In the genomic region with DNA sequence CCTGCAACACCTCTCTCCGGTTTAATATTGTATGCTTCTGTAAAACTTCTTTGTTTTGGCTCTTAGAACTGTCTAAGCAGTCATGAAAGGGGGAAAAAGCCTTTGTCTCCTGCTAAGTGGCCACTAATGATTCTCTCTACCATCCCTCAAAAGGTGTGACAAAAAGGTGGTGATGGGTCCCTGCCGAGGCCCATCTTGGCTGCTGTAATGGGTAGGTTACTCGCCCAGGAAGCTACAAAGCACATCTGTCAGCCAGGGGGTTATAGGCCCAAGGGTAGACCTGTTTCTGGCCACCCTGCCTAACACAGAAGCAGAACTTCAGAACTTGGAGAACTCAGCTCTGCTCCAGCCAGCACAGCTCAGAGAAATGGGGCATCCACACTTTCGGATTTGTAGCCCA, we compare ENCODE assay signal across 9 cellular contexts. TPM values are rescaled to one million over a fixed set of nuclear protein-coding genes. Genes with fewer than 3 reads are reported as not detected.
DNase-seq lines count a peak whose midpoint lies in the region; ATAC-seq and TF ChIP-seq lines count a peak whose summit lies in the region.
"Had no signal": no experiment of that assay in that cellular context is flagged by ENCODE, and none has a peak within 500 bp of the region (broad histone marks: within the 10 kb centered on the region; RNA-seq: fewer than 3 reads in every experiment).

No MANE protein-coding gene starts in this region.

- intact Hi-C loops in activated CD4-positive, alpha-beta T cell treated with anti-CD3 and anti-CD28 coated beads for 36 hours (cut with DNase I, micrococcal nuclease) = loop anchor here (5.0 to 10.0 kb wide), 7 partner anchors 46 to 1356 kb away; partner anchors contain the start of genes B4GALT1 (in 1 of the 2), CREB3 (in 1 of the 2), DCAF12 (in 1 of the 2) and GBA2 (in 1 of the 2)

- H3K27me3 ChIP-seq in kidney epithelial cell (ENCODE audit: control insufficient read depth, insufficient read depth, low read length) (no peaks in the 10 kb centered on the region), subcutaneous abdominal adipose tissue (ENCODE audit: control insufficient read depth in 5 of 5, insufficient read depth in 4 of 5, low read length in 5 of 5) (no peaks in the 10 kb centered on the region)

- DNase-seq in activated CD4-positive, alpha-beta T cell treated with anti-CD3 and anti-CD28 coated beads for 36 hours = no peak
- no peak for DNase-seq in activated CD4-positive, alpha-beta T cell treated with anti-CD3 and anti-CD28 coated beads for 4 hours
- DNase-seq in kidney epithelial cell (ENCODE audit: low read depth) = no peak
- no peak for DNase-seq in OCI-M2 (lab: John Stamatoyannopoulos, UW; ENCODE audit: unreplicated experiment)
- DNase-seq: OCI-M1 had no signal

- CTCF ChIA-PET in activated CD4-positive, alpha-beta T cell treated with anti-CD3 and anti-CD28 coated beads for 36 hours (lab: Charles Lee) = interaction anchor here (0.6 to 1.6 kb wide), 4 partner anchors 43 to 405 kb away, joined by 3 to 8 read pairs (median 4); no protein-coding TSS in a partner anchor

- no peak for TF ChIP-seq CTCF in kidney epithelial cell (IDR thresholded peaks at IDR 0.05; ENCODE audit: insufficient read depth, low read length, poor library complexity, severe bottlenecking)

- H3K4me1 Mint-ChIP-seq in activated CD4-positive, alpha-beta T cell treated with anti-CD3 and anti-CD28 coated beads for 36 hours = peaks cover 42% of the 10 kb centered on the region

- H3K36me3 Mint-ChIP-seq in activated CD4-positive, alpha-beta T cell treated with anti-CD3 and anti-CD28 coated beads for 36 hours (ENCODE audit: low read depth) = no peaks in the 10 kb centered on the region

- H3K4me1 ChIP-seq in subcutaneous abdominal adipose tissue (ENCODE audit: control insufficient read depth in 5 of 5, insufficient read depth in 5 of 5, low read length in 5 of 5) = peaks cover 17 to 62% (median 44%) of the 10 kb centered on the region in 5 donors

- no peaks in the 10 kb centered on the region for H3K9me3 Mint-ChIP-seq in activated CD4-positive, alpha-beta T cell treated with anti-CD3 and anti-CD28 coated beads for 36 hours (ENCODE audit: low read depth)

- H3K36me3 ChIP-seq in kidney epithelial cell (ENCODE audit: control insufficient read depth, insufficient read depth, low read length) (no peaks in the 10 kb centered on the region), subcutaneous abdominal adipose tissue (ENCODE audit: control insufficient read depth in 5 of 5, insufficient read depth in 5 of 5, low read length in 5 of 5) (no peaks in the 10 kb centered on the region)

- H3K4me3 Mint-ChIP-seq in activated CD4-positive, alpha-beta T cell treated with anti-CD3 and anti-CD28 coated beads for 36 hours = peak overlapping the region; percentile 84

- H3K9me3 ChIP-seq in subcutaneous abdominal adipose tissue (ENCODE audit: control insufficient read depth in 5 of 5, low read length in 5 of 5) = no peaks in the 10 kb centered on the region

- peaks cover 9% of the 10 kb centered on the region for H3K27me3 Mint-ChIP-seq in activated CD4-positive, alpha-beta T cell treated with anti-CD3 and anti-CD28 coated beads for 36 hours

- peak overlapping the region; percentile 70 for H3K4me3 ChIP-seq in kidney epithelial cell (ENCODE audit: low read depth, low read length)
- peak overlapping the region; percentile 56 to 94 (median 87) for H3K4me3 ChIP-seq in subcutaneous abdominal adipose tissue (ENCODE audit: low read depth in 1 of 5, low read length in 5 of 5)

- POLR2A ChIA-PET in activated CD4-positive, alpha-beta T cell treated with anti-CD3 and anti-CD28 coated beads for 36 hours (lab: Charles Lee) = no interaction called here

- no peak for ATAC-seq in activated CD4-positive, alpha-beta T cell treated with anti-CD3 and anti-CD28 coated beads for 36 hours
- ATAC-seq in HG03159 (IDR thresholded peaks at IDR 0.05; ENCODE audit: unreplicated experiment) (no peak), HG02610 (IDR thresholded peaks at IDR 0.05; ENCODE audit: unreplicated experiment) (no peak)

- H3K27ac ChIP-seq in angular gyrus (ENCODE audit: low read depth, low read length) (peak overlapping the region; percentile 73), subcutaneous abdominal adipose tissue (ENCODE audit: low read depth, low read length) (peak overlapping the region; percentile 67)

- peak overlapping the region; percentile 40 to 91 (median 81) for H3K9ac ChIP-seq in subcutaneous abdominal adipose tissue (ENCODE audit: low read length in 5 of 5)

- H3K27ac Mint-ChIP-seq in activated CD4-positive, alpha-beta T cell treated with anti-CD3 and anti-CD28 coated beads for 36 hours = no peak overlapping the region

RNA-seq across cellular contexts. Expression of gene FAM219A, which starts 1.6 kb away (rescaled TPM):
- 10 to 100 TPM in 1 of 2 experiments, 1 to 10 TPM in 1; 9.7 to 12.9 TPM for total RNA-seq in activated CD4-positive, alpha-beta T cell treated with anti-CD3 and anti-CD28 coated beads for 36 hours
- 14.7 and 16.8 TPM in 2 replicates for total RNA-seq in kidney epithelial cell

RNA-seq across cellular contexts. Expression of gene DNAI1, which starts 1.9 kb away (rescaled TPM):
- under 1 TPM in 1 of 2 experiments, not detected in 1; 0.34 TPM for total RNA-seq in activated CD4-positive, alpha-beta T cell treated with anti-CD3 and anti-CD28 coated beads for 36 hours
- total RNA-seq in kidney epithelial cell = not detected in 2 replicates
